Comparison of ENCODE assay signal across 1 cellular context in genomic region chr9:551986-552930, GRCh38.
TF ChIP-seq lines count a peak whose summit lies in the region.

No MANE protein-coding gene starts in this region.

TF ChIP-seq in HepG2, 621 proteins besides CTCF, POLR2A, EP300 and RAD21 (continued from another document):
- TF ChIP-seq AFF4 (CRISPR knock-in tag; IDR thresholded peaks at IDR 0.05) (no peak), ZZZ3 (CRISPR knock-in tag; IDR thresholded peaks at IDR 0.05; ENCODE audit: borderline replicate concordance) (no peak), ZFP82 (CRISPR knock-in tag; IDR thresholded peaks at IDR 0.05; ENCODE audit: borderline replicate concordance) (no peak), USF2 (IDR thresholded peaks at IDR 0.05; ENCODE audit: low read depth, low read length) (no peak), USF2 (CRISPR knock-in tag; IDR thresholded peaks at IDR 0.05; ENCODE audit: borderline replicate concordance) (no peak), GPN1 (CRISPR knock-in tag; IDR thresholded peaks at IDR 0.05; ENCODE audit: borderline replicate concordance) (no peak), ZNF800 (CRISPR knock-in tag; IDR thresholded peaks at IDR 0.05) (no peak), REL (CRISPR knock-in tag; conservative IDR thresholded peaks at IDR 0.05) (no peak), ZNF343 (CRISPR knock-in tag; IDR thresholded peaks at IDR 0.05) (no peak), ETV6 (CRISPR knock-in tag; conservative IDR thresholded peaks at IDR 0.05) (no peak), NR0B2 (CRISPR knock-in tag; IDR thresholded peaks at IDR 0.05) (no peak)
